In genomic region chr13:75934889-75935288, GRCh38 we compare ENCODE assay signal across 18 cellular contexts.
DNase-seq lines count a peak whose midpoint lies in the region; ATAC-seq and TF ChIP-seq lines count a peak whose summit lies in the region.
"Had no signal": no experiment of that assay in that cellular context is flagged by ENCODE, and none has a peak within 500 bp of the region (broad histone marks: within the 10 kb centered on the region; RNA-seq: fewer than 3 reads in every experiment).

No MANE protein-coding gene starts in this region.

- no peak overlapping the region for H2AFZ ChIP-seq in mesenchymal stem cell (ENCODE audit: low read depth, low read length)

- no peak overlapping the region for H3K4me3 ChIP-seq in mesenchymal stem cell (ENCODE audit: insufficient read depth in 1 of 2, low read depth in 1 of 2, low read length in 2 of 2)
- no peak overlapping the region for H3K4me3 ChIP-seq in left ventricle myocardium inferior
- H3K4me3 ChIP-seq: gastroesophageal sphincter, upper lobe of right lung had no signal

- H2AK5ac ChIP-seq in mesenchymal stem cell (ENCODE audit: low read length, severe bottlenecking) = peak overlapping the region; percentile 84

- no peak overlapping the region for H4K91ac ChIP-seq in mesenchymal stem cell (ENCODE audit: low read length)

- H3K18ac ChIP-seq in mesenchymal stem cell (ENCODE audit: low read depth in 1 of 2, low read length in 2 of 2) = no peak overlapping the region

- H2BK5ac ChIP-seq in mesenchymal stem cell (ENCODE audit: low read depth, low read length, poor library complexity, severe bottlenecking) = no peak overlapping the region

- H3K27ac ChIP-seq in mesenchymal stem cell (ENCODE audit: low read length, poor library complexity, severe bottlenecking) (peak overlapping the region; percentile 26), left ventricle myocardium inferior (replicated peaks) (no peak overlapping the region)
- H3K27ac ChIP-seq: gastroesophageal sphincter, neutrophil, upper lobe of right lung had no signal

- no peaks in the 10 kb centered on the region for H3K79me1 ChIP-seq in mesenchymal stem cell (replicated peaks; ENCODE audit: low read length, poor library complexity, severe bottlenecking)

- H3K27me3 ChIP-seq in mesenchymal stem cell (ENCODE audit: control insufficient read depth in 1 of 2, insufficient read depth in 1 of 2, low read length in 2 of 2) = no peaks in the 10 kb centered on the region
- H3K27me3 ChIP-seq in left ventricle myocardium inferior (ENCODE audit: low read depth) = no peaks in the 10 kb centered on the region
- H3K27me3 ChIP-seq: gastroesophageal sphincter, neutrophil, upper lobe of right lung had no signal

- no peak overlapping the region for H2BK12ac ChIP-seq in mesenchymal stem cell (ENCODE audit: low read length in 2 of 2)

- H3K36me3 ChIP-seq in mesenchymal stem cell (ENCODE audit: control insufficient read depth in 1 of 2, insufficient read depth in 2 of 2, low read depth in 1 of 2, low read length in 2 of 2) = no peaks in the 10 kb centered on the region
- H3K36me3 ChIP-seq in left ventricle myocardium inferior = no peaks in the 10 kb centered on the region
- H3K36me3 ChIP-seq: gastroesophageal sphincter, neutrophil, upper lobe of right lung had no signal

- no peak for TF ChIP-seq CTCF in left ventricle myocardium inferior (IDR thresholded peaks at IDR 0.05; ENCODE audit: borderline replicate concordance)

- H3K14ac ChIP-seq in mesenchymal stem cell (ENCODE audit: low read length in 2 of 2) = no peak overlapping the region

- H3K23ac ChIP-seq in mesenchymal stem cell (ENCODE audit: low read length in 2 of 2) = no peak overlapping the region

- no peak overlapping the region for H2BK120ac ChIP-seq in mesenchymal stem cell (ENCODE audit: low read depth, low read length)

- no peak overlapping the region for H3K4ac ChIP-seq in mesenchymal stem cell (ENCODE audit: low read depth in 1 of 2, low read length in 2 of 2)

- DNase-seq in Daoy (ENCODE audit: low read depth) (peak; percentile 11), LHCN-M2 (ENCODE audit: low read depth) (peak; percentile 88), cerebellar cortex (ENCODE audit: low spot score) (peak; percentile 47), mesenchymal stem cell (peak; percentile 34), NCI-H2029 treated with DMSO at 0.1 percent for 48 hours (lab: John Stamatoyannopoulos, UW) (no peak), left ventricle myocardium inferior (no peak)
- DNase-seq: activated CD4-positive, alpha-beta T cell treated with anti-CD3 and anti-CD28 coated beads, Interleukin-2, amount 10 ng/mL, durations not matched to agents 7 days and 5 days; activated CD8-positive, alpha-beta memory T cell treated with anti-CD3 and anti-CD28 coated beads, Interleukin-2, amount 50 U/mL, for 48 hours; anterior cingulate cortex; cortex of kidney; NCI-H1436 treated with DMSO at 0.1 percent for 48 hours; NCI-H510A treated with DMSO at 0.1 percent for 48 hours; upper lobe of right lung had no signal

- H2BK15ac ChIP-seq in mesenchymal stem cell (ENCODE audit: low read depth, poor library complexity, severe bottlenecking) = no peak overlapping the region

- H3K9me3 ChIP-seq in mesenchymal stem cell (ENCODE audit: control insufficient read depth, low read length) (no peaks in the 10 kb centered on the region), left ventricle myocardium inferior (replicated peaks) (peaks cover 3% of the 10 kb centered on the region)
- H3K9me3 ChIP-seq: gastroesophageal sphincter, neutrophil, upper lobe of right lung had no signal

- ATAC-seq in GM19395 (IDR thresholded peaks at IDR 0.05; ENCODE audit: unreplicated experiment) = no peak
- no peak for ATAC-seq in GM19397 (IDR thresholded peaks at IDR 0.05; ENCODE audit: unreplicated experiment)
- ATAC-seq: gastroesophageal sphincter, left lobe of liver, upper lobe of right lung had no signal

- no peak overlapping the region for H3K9ac ChIP-seq in mesenchymal stem cell (ENCODE audit: low read length)

- H3K4me2 ChIP-seq in mesenchymal stem cell (ENCODE audit: low read length, poor library complexity, severe bottlenecking) = no peak overlapping the region

- WGBS in mesenchymal stem cell = no CpG with 5 or more reads among the region's 1 CpG

- intact Hi-C loops in left ventricle myocardium inferior (cut with micrococcal nuclease) = no loop called here

- no peak overlapping the region for H4K8ac ChIP-seq in mesenchymal stem cell (ENCODE audit: low read length)

- H3K4me1 ChIP-seq in mesenchymal stem cell (ENCODE audit: control insufficient read depth, insufficient read depth, low read depth, low read length) = peaks cover 2% of the 10 kb centered on the region
- H3K4me1 ChIP-seq in left ventricle myocardium inferior = no peaks in the 10 kb centered on the region

Comparison
In these comparisons a context has a peak if more than half of its experiments do, and no peak if none do; other contexts are left out.
1. DNase-seq: peak in Daoy (single experiment), LHCN-M2 (single experiment), cerebellar cortex (single experiment) and mesenchymal stem cell (single experiment); none in NCI-H2029 treated with DMSO at 0.1 percent for 48 hours (single experiment) and left ventricle myocardium inferior (single experiment).